In genomic region chr11:114291847-114292680, GRCh38 we compare ENCODE assay signal across 10 cellular contexts. TPM values are rescaled to one million over a fixed set of nuclear protein-coding genes. Genes with fewer than 3 reads are reported as not detected.
A peak's percentile ranks its signal among the peaks of the same experiment; 100 is the strongest.
DNase-seq lines count a peak whose midpoint lies in the region; ATAC-seq and TF ChIP-seq lines count a peak whose summit lies in the region.
"Had no signal": no experiment of that assay in that cellular context is flagged by ENCODE, and none has a peak within 500 bp of the region (broad histone marks: within the 10 kb centered on the region; RNA-seq: fewer than 3 reads in every experiment).

No MANE protein-coding gene starts in this region.

- peak overlapping the region; percentile 48 for H3K4me3 Mint-ChIP-seq in chondrocyte (ENCODE audit: unreplicated experiment)

- H3K4me1 Mint-ChIP-seq in chondrocyte (ENCODE audit: low read depth) = peaks cover 63% of the 10 kb centered on the region

- intact Hi-C loops in left ventricle myocardium superior (cut with micrococcal nuclease) (no loop called here), uterus (cut with DNase I; ENCODE audit: low total_unique reads) (no loop called here)

- peaks cover 20% of the 10 kb centered on the region for H3K9me3 Mint-ChIP-seq in chondrocyte (ENCODE audit: low read depth)

- H3K4me3 ChIP-seq in right atrium auricular region (no peak overlapping the region), mucosa of rectum (ENCODE audit: low read length in 2 of 2) (peak overlapping the region; percentile 10 to 15), uterus (peak overlapping the region in 1 of 2 donors; percentile 8)

- H3K27ac Mint-ChIP-seq in chondrocyte (ENCODE audit: unreplicated experiment) = peak overlapping the region; percentile 100

- no peaks in the 10 kb centered on the region for H3K27me3 ChIP-seq in right atrium auricular region
- no peaks in the 10 kb centered on the region for H3K27me3 ChIP-seq in mucosa of rectum (ENCODE audit: control insufficient read depth in 2 of 2, insufficient read depth in 2 of 2, low read length in 2 of 2)
- H3K27me3 ChIP-seq in uterus = no peaks in the 10 kb centered on the region

- in situ Hi-C loops in G401 (cut with HindIII; ENCODE audit: low sequenced_read_pairs) = no loop called here

- peak overlapping the region in 1 of 2 donors; percentile 27 for H3K9ac ChIP-seq in mucosa of rectum (ENCODE audit: low read depth in 1 of 2, low read length in 2 of 2)

- H3K27ac ChIP-seq in right atrium auricular region (peak overlapping the region; percentile 81 to 96), mucosa of rectum (ENCODE audit: low read depth in 2 of 2, low read length in 2 of 2) (peak overlapping the region in 1 of 2 donors; percentile 41), uterus (peak overlapping the region; percentile 90 to 96)

- no peaks in the 10 kb centered on the region for H3K36me3 ChIP-seq in right atrium auricular region
- no peaks in the 10 kb centered on the region for H3K36me3 ChIP-seq in mucosa of rectum (ENCODE audit: control insufficient read depth in 2 of 2, insufficient read depth in 2 of 2, low read length in 2 of 2)
- no peaks in the 10 kb centered on the region for H3K36me3 ChIP-seq in uterus

- H3K4me1 ChIP-seq in right atrium auricular region = peaks cover 0 to 45% of the 10 kb centered on the region in 2 donors
- peaks cover 0 to 4% of the 10 kb centered on the region in 2 donors for H3K4me1 ChIP-seq in mucosa of rectum (ENCODE audit: control insufficient read depth in 2 of 2, insufficient read depth in 2 of 2, low read length in 2 of 2)
- H3K4me1 ChIP-seq in uterus = peaks cover 7 to 10% of the 10 kb centered on the region in 2 donors

- TF ChIP-seq CTCF in right atrium auricular region (IDR thresholded peaks at IDR 0.05) (no peak), chondrocyte (IDR thresholded peaks at IDR 0.05) (no peak), uterus (IDR thresholded peaks at IDR 0.05) (no peak)

- no peaks in the 10 kb centered on the region for H3K27me3 Mint-ChIP-seq in chondrocyte (ENCODE audit: low read depth)

- ATAC-seq in left ventricle myocardium superior = no peak
- no peak for ATAC-seq in HG02759 (IDR thresholded peaks at IDR 0.05; ENCODE audit: unreplicated experiment)

- no peaks in the 10 kb centered on the region for H3K9me3 ChIP-seq in right atrium auricular region
- H3K9me3 ChIP-seq in mucosa of rectum (ENCODE audit: control insufficient read depth in 2 of 2, low read length in 2 of 2) = no peaks in the 10 kb centered on the region
- no peaks in the 10 kb centered on the region for H3K9me3 ChIP-seq in uterus

- H3K36me3 Mint-ChIP-seq in chondrocyte (ENCODE audit: low read depth) = peaks cover 11% of the 10 kb centered on the region

- DNase-seq in right atrium auricular region (ENCODE audit: low spot score) (no peak), left ventricle myocardium superior (no peak), chondrocyte (ENCODE audit: low spot score) (no peak), uterus (no peak), G401 (ENCODE audit: low spot score) (no peak)
- DNase-seq in activated CD4-positive, alpha-beta T cell treated with anti-CD3 and anti-CD28 coated beads for 48 hours = no peak
- DNase-seq: activated naive CD4-positive, alpha-beta T cell treated with Interleukin-2 at 50 U/mL for 16 hours; NCI-H526 had no signal

- no peak for TF ChIP-seq POLR2A in uterus (IDR thresholded peaks at IDR 0.05)

RNA-seq across cellular contexts. Expression of gene NNMT, which starts 4.1 kb away (rescaled TPM):
- total RNA-seq in right atrium auricular region (100 to 1,000 TPM in 1 of 2 donors, 10 to 100 TPM in 1; 83.7 to 240 TPM), left ventricle myocardium superior (26.4 TPM), chondrocyte (354 to 375 TPM (median 370 TPM) in 3 replicates), uterus (100 to 1,000 TPM in 2 of 4 donors, 10 to 100 TPM in 1, 1 to 10 TPM in 1; 4.6 to 362 (median 116) TPM)
- total RNA-seq in G401 (2014; rRNA removed; shearing (Covaris generic)) = not detected in 2 replicates

Comparison
In these comparisons a context has a peak if more than half of its experiments do, and no peak if none do; other contexts are left out.
1. H3K4me3 ChIP-seq: peak in mucosa of rectum (2 of 2); none in right atrium auricular region (0 of 2).